Comparison of ENCODE assay signal across 8 cellular contexts in the genomic region with DNA sequence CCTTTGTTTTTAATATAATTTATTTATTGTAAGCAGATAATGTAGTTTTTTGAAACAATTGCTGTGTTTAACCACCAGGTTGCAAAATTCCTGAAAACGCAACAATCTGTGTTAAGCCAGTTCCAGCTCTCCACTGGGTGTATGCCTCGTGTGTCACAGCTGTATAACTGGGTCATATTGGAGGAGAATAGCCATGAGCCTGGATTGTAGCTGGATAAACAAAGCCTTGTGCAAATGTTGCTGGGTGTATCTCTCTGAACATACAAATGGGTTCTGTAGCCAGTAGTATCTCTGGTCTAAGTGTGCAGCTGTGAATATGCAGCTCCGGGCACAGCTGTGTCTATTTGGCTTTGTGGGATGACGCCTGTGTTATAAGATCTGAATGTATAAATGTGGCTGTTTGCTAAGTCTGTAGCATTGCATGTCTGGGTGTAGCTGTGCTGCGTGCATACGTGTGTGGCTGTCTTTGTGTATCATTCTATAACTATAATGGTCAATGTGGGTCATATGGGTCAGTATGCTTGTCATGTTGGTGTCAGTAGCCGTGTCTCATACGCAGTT. TPM values are rescaled to one million over a fixed set of nuclear protein-coding genes. Genes with fewer than 3 reads are reported as not detected.
DNase-seq lines count a peak whose midpoint lies in the region; ATAC-seq lines count a peak whose summit lies in the region.

No MANE protein-coding gene starts in this region.

- ATAC-seq in naive thymus-derived CD4-positive, alpha-beta T cell, result peak; percentile 3
- ATAC-seq in HG02610 (IDR thresholded peaks at IDR 0.05; ENCODE audit: unreplicated experiment), result no peak
- no peak for ATAC-seq in activated T-cell treated with anti-CD3 and anti-CD28 coated beads, Interleukin-2, amount 50 U/mL, for 72 hours (replicated peaks in 1 of 2)

- H3K9me3 ChIP-seq in naive thymus-derived CD4-positive, alpha-beta T cell (ENCODE audit: control insufficient read depth in 2 of 3, low read length in 3 of 3), result no peaks in the 10 kb centered on the region

- H3K4me1 ChIP-seq in naive thymus-derived CD4-positive, alpha-beta T cell (ENCODE audit: control insufficient read depth in 2 of 2, insufficient read depth in 2 of 2, low read length in 2 of 2), result peaks cover 10 to 20% of the 10 kb centered on the region in 2 donors

- H3K9me3 Mint-ChIP-seq in naive thymus-derived CD4-positive, alpha-beta T cell, result no peaks in the 10 kb centered on the region
- H3K9me3 Mint-ChIP-seq in activated T-cell treated with anti-CD3 and anti-CD28 coated beads, Interleukin-2, amount 50 U/mL, for 72 hours, result no peaks in the 10 kb centered on the region

- peak overlapping the region; percentile 59 for H3K4me3 ChIP-seq in naive thymus-derived CD4-positive, alpha-beta T cell (ENCODE audit: low read length)

- POLR2A ChIA-PET in naive thymus-derived CD4-positive, alpha-beta T cell (lab: Charles Lee), result interaction anchor here (0.5 to 2.5 kb wide), 13 partner anchors 10 to 558 kb away, joined by 3 to 13 read pairs (median 3); partner anchors contain the start of genes HNRNPR, RPL11 and SRSF10

- intact Hi-C loops in naive thymus-derived CD4-positive, alpha-beta T cell (cut with micrococcal nuclease), result loop anchor here (1.0 to 5.0 kb wide), 5 partner anchors 53 to 110 kb away; partner anchors contain the start of genes ASAP3 (in 1 of the 2), E2F2 (in 1 of the 2), HNRNPR (in 1 of the 2) and ZNF436 (in 1 of the 2)

- H3K27ac ChIP-seq in naive thymus-derived CD4-positive, alpha-beta T cell (ENCODE audit: low read depth, low read length), result peak overlapping the region; percentile 65

- peaks cover 0 to 31% (median 0%) of the 10 kb centered on the region in 5 donors for H3K27me3 Mint-ChIP-seq in naive thymus-derived CD4-positive, alpha-beta T cell
- peaks cover 21% of the 10 kb centered on the region for H3K27me3 Mint-ChIP-seq in activated T-cell treated with anti-CD3 and anti-CD28 coated beads, Interleukin-2, amount 50 U/mL, for 72 hours (ENCODE audit: low read depth)

- peak; percentile 77 for DNase-seq in AG08396 (ENCODE audit: low spot score)
- peak; percentile 59 for DNase-seq in NCI-H2029 treated with DMSO at 0.1 percent for 48 hours (lab: John Stamatoyannopoulos, UW)
- peak; percentile 57 for DNase-seq in epidermal melanocyte (ENCODE audit: insufficient read length, low spot score)
- DNase-seq in naive thymus-derived CD4-positive, alpha-beta T cell, result no peak
- DNase-seq in activated T-cell treated with anti-CD3 and anti-CD28 coated beads, Interleukin-2, amount 50 U/mL, for 72 hours, result no peak
- no peak for DNase-seq in NCI-H1048 (lab: John Stamatoyannopoulos, UW)
- DNase-seq in SW 1271 (lab: John Stamatoyannopoulos, UW), result no peak

- H3K36me3 ChIP-seq in naive thymus-derived CD4-positive, alpha-beta T cell (ENCODE audit: control insufficient read depth in 2 of 3, insufficient read depth in 3 of 3, low read length in 3 of 3), result peaks cover 0 to 15% (median 0%) of the 10 kb centered on the region in 3 experiments

- peaks cover 0 to 11% (median 4%) of the 10 kb centered on the region in 5 donors for H3K36me3 Mint-ChIP-seq in naive thymus-derived CD4-positive, alpha-beta T cell
- peaks cover 0 to 2% of the 10 kb centered on the region in 2 donors for H3K36me3 Mint-ChIP-seq in activated T-cell treated with anti-CD3 and anti-CD28 coated beads, Interleukin-2, amount 50 U/mL, for 72 hours (ENCODE audit: insufficient read depth in 2 of 2)

- peak overlapping the region; percentile 74 to 96 (median 89) for H3K4me3 Mint-ChIP-seq in naive thymus-derived CD4-positive, alpha-beta T cell
- H3K4me3 Mint-ChIP-seq in activated T-cell treated with anti-CD3 and anti-CD28 coated beads, Interleukin-2, amount 50 U/mL, for 72 hours, result no peak overlapping the region

- peaks cover 18 to 45% (median 37%) of the 10 kb centered on the region in 7 donors for H3K4me1 Mint-ChIP-seq in naive thymus-derived CD4-positive, alpha-beta T cell
- peaks cover 20% of the 10 kb centered on the region for H3K4me1 Mint-ChIP-seq in activated T-cell treated with anti-CD3 and anti-CD28 coated beads, Interleukin-2, amount 50 U/mL, for 72 hours (ENCODE audit: low read depth)

- peak overlapping the region; percentile 58 to 96 (median 85) for H3K27ac Mint-ChIP-seq in naive thymus-derived CD4-positive, alpha-beta T cell
- no peak overlapping the region for H3K27ac Mint-ChIP-seq in activated T-cell treated with anti-CD3 and anti-CD28 coated beads, Interleukin-2, amount 50 U/mL, for 72 hours

- no peaks in the 10 kb centered on the region for H3K27me3 ChIP-seq in naive thymus-derived CD4-positive, alpha-beta T cell (ENCODE audit: control insufficient read depth in 2 of 2, insufficient read depth in 2 of 2, low read length in 2 of 2)

- CTCF ChIA-PET in naive thymus-derived CD4-positive, alpha-beta T cell (lab: Charles Lee), result interaction anchor here (0.6 to 1.9 kb wide), 4 partner anchors 10 to 144 kb away, joined by 3 to 6 read pairs (median 6); no protein-coding TSS in a partner anchor

RNA-seq across cellular contexts. Expression of gene TCEA3, which starts 2.7 kb away (rescaled TPM):
- 10 to 100 TPM; 20.2 to 59.2 (median 49.3) TPM for total RNA-seq in naive thymus-derived CD4-positive, alpha-beta T cell
- 10 to 100 TPM; 34.4 to 57.2 TPM for polyA plus RNA-seq in naive thymus-derived CD4-positive, alpha-beta T cell
- total RNA-seq in activated T-cell treated with anti-CD3 and anti-CD28 coated beads, Interleukin-2, amount 50 U/mL, for 72 hours, result 1 to 10 TPM; 4.7 to 6.1 TPM

RNA-seq across cellular contexts. Expression of gene ZNF436, which starts 52.2 kb away (rescaled TPM):
- 10 to 100 TPM in 2 of 5 experiments, 1 to 10 TPM in 3; 4.5 to 11.7 (median 6.7) TPM for total RNA-seq in naive thymus-derived CD4-positive, alpha-beta T cell
- polyA plus RNA-seq in naive thymus-derived CD4-positive, alpha-beta T cell, result 1 to 10 TPM; 2.9 to 3.9 TPM
- total RNA-seq in activated T-cell treated with anti-CD3 and anti-CD28 coated beads, Interleukin-2, amount 50 U/mL, for 72 hours, result 1 to 10 TPM; 8.7 to 8.8 TPM

Comparison
In these comparisons a context has a peak if more than half of its experiments do, and no peak if none do; other contexts are left out.
1. DNase-seq: peak in AG08396 (single experiment), NCI-H2029 treated with DMSO at 0.1 percent for 48 hours (single experiment) and epidermal melanocyte (single experiment); none in naive thymus-derived CD4-positive, alpha-beta T cell (0 of 9), activated T-cell treated with anti-CD3 and anti-CD28 coated beads, Interleukin-2, amount 50 U/mL, for 72 hours (0 of 2), NCI-H1048 (single experiment) and SW 1271 (0 of 2).
2. H3K4me3 Mint-ChIP-seq: peak in naive thymus-derived CD4-positive, alpha-beta T cell (10 of 10); none in activated T-cell treated with anti-CD3 and anti-CD28 coated beads, Interleukin-2, amount 50 U/mL, for 72 hours (0 of 2).